8 cellular contexts compared by ENCODE assay signal in genomic region chr4:76011700-76012387, GRCh38. TPM values are rescaled to one million over a fixed set of nuclear protein-coding genes. Genes with fewer than 3 reads are reported as not detected.
DNase-seq lines count a peak whose midpoint lies in the region; ATAC-seq lines count a peak whose summit lies in the region.

No MANE protein-coding gene starts in this region.

- peak; percentile 69 for ATAC-seq in GM21526 (IDR thresholded peaks at IDR 0.05; ENCODE audit: low FRiP score, unreplicated experiment)

- peak; percentile 81 for DNase-seq in EH (ENCODE audit: low read depth)
- DNase-seq in LHCN-M2 (ENCODE audit: low read depth): peak; percentile 43
- DNase-seq in fibroblast of gingiva (ENCODE audit: low read depth): peak; percentile 73
- DNase-seq in posterior vena cava (ENCODE audit: low spot score): peak; percentile 54
- DNase-seq in NCI-H446 treated with DMSO at 0.1 percent for 48 hours (lab: John Stamatoyannopoulos, UW): no peak
- DNase-seq in mesenteric fat pad (ENCODE audit: low spot score): no peak
- DNase-seq in DMS53 treated with DMSO at 0.1 percent for 48 hours (lab: John Stamatoyannopoulos, UW; ENCODE audit: unreplicated experiment): no peak

- intact Hi-C loops in posterior vena cava (cut with DNase I): no loop called here

RNA-seq across cellular contexts. Expression of gene CXCL9, which starts 4.5 kb away (rescaled TPM):
- total RNA-seq in LHCN-M2 (2014; rRNA removed) (not detected in 2 replicates), posterior vena cava (1 to 10 TPM in 1 of 2 donors, under 1 TPM in 1; 0.56 to 2.1 TPM), mesenteric fat pad (0.16 TPM)
- polyA plus RNA-seq in LHCN-M2 (2012): not detected

RNA-seq across cellular contexts. Expression of gene CXCL10, which starts 11.5 kb away (rescaled TPM):
- total RNA-seq in LHCN-M2 (2014; rRNA removed): not detected in 2 replicates
- polyA plus RNA-seq in LHCN-M2 (2012): not detected
- under 1 TPM; 0.19 to 0.32 TPM for total RNA-seq in posterior vena cava
- 0.39 TPM for total RNA-seq in mesenteric fat pad

RNA-seq across cellular contexts. Expression of gene SDAD1, which starts 21.1 kb away (rescaled TPM):
- total RNA-seq in LHCN-M2 (2014; rRNA removed) (36.9 and 39.7 TPM in 2 replicates), posterior vena cava (10 to 100 TPM; 39.8 to 46.4 TPM), mesenteric fat pad (39.1 TPM)
- 12.5 TPM for polyA plus RNA-seq in LHCN-M2 (2012)

RNA-seq across cellular contexts. Expression of gene CXCL11, which starts 24.0 kb away (rescaled TPM):
- 0.40 TPM in 1 of 2 replicates, not detected in the other for total RNA-seq in LHCN-M2 (2014; rRNA removed)
- polyA plus RNA-seq in LHCN-M2 (2012): not detected
- total RNA-seq in posterior vena cava: under 1 TPM in 1 of 2 donors, not detected in 1; 0.14 TPM
- total RNA-seq in mesenteric fat pad: not detected

Comparison
In these comparisons a context has a peak if more than half of its experiments do, and no peak if none do; other contexts are left out.
1. DNase-seq: peak in EH (single experiment), LHCN-M2 (single experiment), fibroblast of gingiva (single experiment) and posterior vena cava (single experiment); none in NCI-H446 treated with DMSO at 0.1 percent for 48 hours (single experiment), mesenteric fat pad (single experiment) and DMS53 treated with DMSO at 0.1 percent for 48 hours (single experiment).